ENCODE assay signal across 14 cellular contexts in the genomic region with DNA sequence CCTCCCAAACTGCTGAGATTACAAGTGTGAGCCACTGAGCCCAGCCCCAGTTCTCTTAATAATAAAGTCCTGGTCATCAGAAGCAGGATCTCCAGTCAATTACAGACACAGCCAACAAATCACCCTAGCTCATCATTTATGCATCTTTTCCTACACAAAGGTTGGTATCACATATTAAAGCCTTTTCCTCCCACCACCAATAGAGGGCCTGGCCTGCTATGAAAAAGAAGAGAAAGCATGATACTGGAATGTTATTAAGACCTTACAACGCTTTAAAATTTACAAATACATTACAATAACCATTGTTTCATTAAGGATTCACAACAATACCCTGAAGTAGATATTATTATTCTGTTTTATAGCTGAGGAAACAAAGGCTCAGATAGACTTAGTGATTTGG. TPM values are rescaled to one million over a fixed set of nuclear protein-coding genes. Genes with fewer than 3 reads are reported as not detected.
DNase-seq lines count a peak whose midpoint lies in the region; ATAC-seq, FAIRE-seq and TF ChIP-seq lines count a peak whose summit lies in the region.
"Had no signal": no experiment of that assay in that cellular context is flagged by ENCODE, and none has a peak within 500 bp of the region (broad histone marks: within the 10 kb centered on the region; RNA-seq: fewer than 3 reads in every experiment).

No MANE protein-coding gene starts in this region.

- no peak overlapping the region for H3K4me2 ChIP-seq in HepG2 (ENCODE audit: low read depth, low read length)

- no peaks in the 10 kb centered on the region for H3K9me3 ChIP-seq in BE2C
- no peaks in the 10 kb centered on the region for H3K9me3 ChIP-seq in adrenal gland (replicated peaks in 1 of 3)
- H3K9me3 ChIP-seq in HepG2 (ENCODE audit: low read length): no peaks in the 10 kb centered on the region

- TF ChIP-seq POLR2A in adrenal gland (IDR thresholded peaks at IDR 0.05) (no peak), HepG2 (IDR thresholded peaks at IDR 0.05; ENCODE audit: insufficient read depth in 1 of 2, low read depth in 2 of 2, low read length in 2 of 2) (no peak)

- no peaks in the 10 kb centered on the region for H4K20me1 ChIP-seq in HepG2 (ENCODE audit: insufficient read depth, low read length)

- no peak overlapping the region for H3K27ac ChIP-seq in adrenal gland
- H3K27ac ChIP-seq in HepG2 (ENCODE audit: extremely low read length, insufficient read depth, low read length): no peak overlapping the region

- no peaks in the 10 kb centered on the region for H3K36me3 ChIP-seq in BE2C
- no peaks in the 10 kb centered on the region for H3K36me3 ChIP-seq in adrenal gland (replicated peaks in 1 of 2)
- H3K36me3 ChIP-seq in HepG2 (replicated peaks in 1 of 2; ENCODE audit: control insufficient read depth in 1 of 2, insufficient read depth in 2 of 2, low read length in 2 of 2): no peaks in the 10 kb centered on the region

- no peaks in the 10 kb centered on the region for H3K79me2 ChIP-seq in HepG2 (ENCODE audit: insufficient read depth, low read length)

- no peak overlapping the region for H3K27ac Mint-ChIP-seq in HFFc6
- H3K27ac Mint-ChIP-seq: activated CD4-positive, alpha-beta T cell treated with anti-CD3 and anti-CD28 coated beads, Interleukin-2, amount 10 ng/mL, durations not matched to agents 24 days and 14 days had no signal

- no peak for FAIRE-seq in HepG2 (lab: Jason Lieb, UNC)

- TF ChIP-seq EP300 in HepG2 (IDR thresholded peaks at IDR 0.05; ENCODE audit: low read depth in 2 of 2, low read length in 2 of 2) (no peak), HepG2 (CRISPR knock-in tag; IDR thresholded peaks at IDR 0.05; ENCODE audit: borderline replicate concordance) (no peak)

- ATAC-seq in HepG2: peak; percentile 54; the same call in 1 of the 3 replicates

- no peak overlapping the region for H3K4me3 ChIP-seq in BE2C (ENCODE audit: low read depth, low read length)
- H3K4me3 ChIP-seq in adrenal gland: no peak overlapping the region
- H3K4me3 ChIP-seq in HepG2 (replicated peaks in 1 of 3; ENCODE audit: insufficient read depth in 1 of 3, low read depth in 2 of 3, low read length in 3 of 3): no peak overlapping the region

- peaks cover 16% of the 10 kb centered on the region for H3K9me3 Mint-ChIP-seq in HFFc6
- H3K9me3 Mint-ChIP-seq: activated CD4-positive, alpha-beta T cell treated with anti-CD3 and anti-CD28 coated beads, Interleukin-2, amount 10 ng/mL, durations not matched to agents 24 days and 14 days had no signal

- intact Hi-C loops in adrenal gland (cut with DNase I) (no loop called here), HepG2 (cut with micrococcal nuclease; ENCODE audit: unreplicated experiment) (loop anchor here (2.0 kb wide), 1 partner anchor 53 kb away; no protein-coding TSS in a partner anchor)

- TF ChIP-seq CTCF in BE2C (IDR thresholded peaks at IDR 0.05; ENCODE audit: low read depth, low read length): peak; percentile 43
- peak; percentile 36; the same call in 1 of the 2 replicates for TF ChIP-seq CTCF in HFFc6 (IDR thresholded peaks at IDR 0.05)
- peak in 4 of 6 experiments; percentile 16 to 35 (median 18) for TF ChIP-seq CTCF in adrenal gland (IDR thresholded peaks at IDR 0.05)
- peak; percentile 16; the same call in 1 of the 2 replicates for TF ChIP-seq CTCF in HepG2 (CRISPR knock-in tag; IDR thresholded peaks at IDR 0.05)

- H2AFZ ChIP-seq in HepG2 (ENCODE audit: low read length): no peak overlapping the region

- DNase-seq in BE2C (no peak), HFFc6 (no peak), adrenal gland (no peak), HepG2 (ENCODE audit: low spot score) (peak; percentile 13), NOMO-1 (lab: John Stamatoyannopoulos, UW; ENCODE audit: unreplicated experiment in 2 of 2) (no peak), NCI-H524 (lab: John Stamatoyannopoulos, UW) (no peak), GDM1 (lab: John Stamatoyannopoulos, UW) (no peak), UCSD-AML1 (lab: John Stamatoyannopoulos, UW; ENCODE audit: unreplicated experiment) (no peak)
- DNase-seq: activated CD4-positive, alpha-beta T cell treated with anti-CD3 and anti-CD28 coated beads, Interleukin-2, amount 10 ng/mL, durations not matched to agents 24 days and 14 days; activated naive CD4-positive, alpha-beta T cell treated with anti-CD3 and anti-CD28 coated beads, Interleukin-2, amount 50 U/mL, for 16 hours; DMS79; effector CD4-positive, alpha-beta T cell; HCEC 1CT; NCI-H2081 had no signal

- no peaks in the 10 kb centered on the region for H3K36me3 Mint-ChIP-seq in HFFc6 (ENCODE audit: low read depth)

- POLR2A ChIA-PET in HepG2 (lab: Yijun Ruan, JAX): no interaction called here

- H3K9ac ChIP-seq in HepG2 (ENCODE audit: insufficient read depth, low read depth, low read length): no peak overlapping the region

- no peaks in the 10 kb centered on the region for H3K4me1 Mint-ChIP-seq in HFFc6 (ENCODE audit: low read depth)
- H3K4me1 Mint-ChIP-seq: activated CD4-positive, alpha-beta T cell treated with anti-CD3 and anti-CD28 coated beads, Interleukin-2, amount 10 ng/mL, durations not matched to agents 24 days and 14 days had no signal

- H3K27me3 Mint-ChIP-seq in HFFc6 (ENCODE audit: insufficient read depth): peaks cover 1% of the 10 kb centered on the region; the same call in 1 of the 2 replicates

- 35 to 47% (median 37%) methylated on average over 1 of the region's 1 CpG for WGBS in adrenal gland, 4 donors
- WGBS in HepG2 (ENCODE audit: low lambda C conversion rate): 7% methylated on average over 1 of the region's 1 CpG

- BruUV-seq in HepG2 (replicated peaks; lab: Mats Ljungman, UMichigan): no TSS peak

- H3K4me1 ChIP-seq in BE2C (no peaks in the 10 kb centered on the region), adrenal gland (replicated peaks in 1 of 2) (no peaks in the 10 kb centered on the region), HepG2 (ENCODE audit: insufficient read depth, low read length) (no peaks in the 10 kb centered on the region)

- H3K27me3 ChIP-seq in BE2C: no peaks in the 10 kb centered on the region
- H3K27me3 ChIP-seq in adrenal gland: no peaks in the 10 kb centered on the region
- no peaks in the 10 kb centered on the region; a peak in 1 of 5 replicates for H3K27me3 ChIP-seq in HepG2 (ENCODE audit: control insufficient read depth in 1 of 2, insufficient read depth in 2 of 2, low read length in 2 of 2)

- in situ Hi-C loops in HepG2 (cut with HindIII; ENCODE audit: extremely low pct_ligation_motif_present, low pct_unique_long_range_greater_than_20kb): no loop called here

- H3K4me3 Mint-ChIP-seq in HFFc6: no peak overlapping the region
- H3K4me3 Mint-ChIP-seq: activated CD4-positive, alpha-beta T cell treated with anti-CD3 and anti-CD28 coated beads, Interleukin-2, amount 10 ng/mL, durations not matched to agents 24 days and 14 days had no signal

- no peak for TF ChIP-seq RAD21 in HepG2 (CRISPR knock-in tag; IDR thresholded peaks at IDR 0.05)

- CTCF ChIA-PET in HepG2 (lab: Yijun Ruan, JAX; ENCODE audit: low intra/inter-chr PET ratio, low total read pairs): interaction anchor here (0.6 kb wide), 1 partner anchor 63 kb away, joined by 3 read pairs; no protein-coding TSS in a partner anchor

TF ChIP-seq in HepG2, 621 proteins besides CTCF, POLR2A, EP300 and RAD21 (continues in another document):
- peak; percentile 32; the same call in 1 of the 2 replicates for TF ChIP-seq STAG1 (CRISPR knock-in tag; IDR thresholded peaks at IDR 0.05)

RNA-seq across cellular contexts. Expression of a gene that starts 25.9 kb away (rescaled TPM):
- not detected for polyA plus RNA-seq in BE2C (2012; ENCODE audit: insufficient read depth, insufficient read length, low read depth)
- not detected for total RNA-seq in HFFc6 (2021; fragmentation: NEBNext Ultra II Directional; extraction: Animal tissue kit (Norgen Biotek cat#: 25700))
- not detected for total RNA-seq in adrenal gland
- polyA plus RNA-seq in adrenal gland: not detected
- not detected in 2 replicates for total RNA-seq in HepG2 (2016; rRNA removed; fragmentation: Illumina TruSeq; extraction: Trizol)
- not detected in 2 replicates for total RNA-seq in HepG2 (2016; cell fraction: cytosol; rRNA removed; fragmentation: Illumina TruSeq; extraction: Trizol; ENCODE audit: low read depth)
- not detected in 2 replicates for total RNA-seq in HepG2 (2016; cell fraction: insoluble cytoplasmic fraction; rRNA removed; fragmentation: Illumina TruSeq; extraction: Trizol)
- not detected in 2 replicates for total RNA-seq in HepG2 (2016; cell fraction: membrane; rRNA removed; fragmentation: Illumina TruSeq; extraction: Trizol)
- not detected in 2 replicates for total RNA-seq in HepG2 (2016; cell fraction: nucleus; rRNA removed; fragmentation: Illumina TruSeq; extraction: Trizol)
- not detected in 2 replicates for polyA plus RNA-seq in HepG2 (2011; rRNA removed)
- polyA plus RNA-seq in HepG2 (2011; cell fraction: cytosol; rRNA removed): not detected in 2 replicates
- not detected in 2 replicates for polyA plus RNA-seq in HepG2 (2011; cell fraction: nucleus; rRNA removed)
- not detected in 2 replicates for polyA plus RNA-seq in HepG2 (2012)
- polyA plus RNA-seq in HepG2 (2016; cell fraction: cytosol; fragmentation: Illumina TruSeq; extraction: Trizol; ENCODE audit: low read depth): not detected in 2 replicates
- polyA plus RNA-seq in HepG2 (2016; cell fraction: insoluble cytoplasmic fraction; fragmentation: Illumina TruSeq; extraction: Trizol; ENCODE audit: low read depth): not detected in 2 replicates
- polyA plus RNA-seq in HepG2 (2016; cell fraction: membrane; fragmentation: Illumina TruSeq; extraction: Trizol; ENCODE audit: low read depth): not detected in 2 replicates
- not detected in 2 replicates for polyA plus RNA-seq in HepG2 (2016; cell fraction: nucleus; fragmentation: Illumina TruSeq; extraction: Trizol; ENCODE audit: insufficient read depth, low read depth)
- not detected in 2 replicates for polyA minus RNA-seq in HepG2 (2011; rRNA and poly(A)+ RNA removed; ENCODE audit: low replicate concordance)
- not detected in 2 replicates for polyA minus RNA-seq in HepG2 (2011; cell fraction: cytosol; rRNA and poly(A)+ RNA removed)
- not detected in 2 replicates for polyA minus RNA-seq in HepG2 (2011; cell fraction: nucleus; rRNA and poly(A)+ RNA removed)
- total RNA-seq: activated CD4-positive, alpha-beta T cell treated with anti-CD3 and anti-CD28 coated beads, Interleukin-2, amount 10 ng/mL, durations not matched to agents 24 days and 14 days had no signal
